ENCODE assay signal across 8 cellular contexts in the genomic region with DNA sequence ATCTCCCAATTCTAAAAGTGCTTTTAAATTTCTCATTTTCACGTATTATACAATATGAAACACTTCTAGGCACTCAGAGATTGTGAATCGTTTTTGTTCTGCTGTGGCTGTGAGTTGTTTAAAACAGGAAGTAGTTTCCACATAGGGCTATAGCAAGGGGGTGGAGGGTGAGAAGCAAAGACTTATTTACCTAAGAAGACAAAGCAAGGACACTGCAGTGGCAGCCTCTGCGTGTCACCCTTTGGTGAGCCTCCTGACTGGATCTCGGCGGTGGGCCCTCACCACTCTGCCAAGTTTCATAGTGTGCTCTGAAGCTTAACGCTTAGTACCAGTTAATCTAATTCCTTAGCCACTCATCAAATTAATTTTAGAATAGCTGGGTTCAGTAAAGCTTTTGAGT. TPM values are rescaled to one million over a fixed set of nuclear protein-coding genes. Genes with fewer than 3 reads are reported as not detected.
A peak's percentile ranks its signal among the peaks of the same experiment; 100 is the strongest.
DNase-seq lines count a peak whose midpoint lies in the region; ATAC-seq and TF ChIP-seq lines count a peak whose summit lies in the region.

No MANE protein-coding gene starts in this region.

- peak; percentile 48 for ATAC-seq in CD4-positive, alpha-beta T cell (ENCODE audit: poor library complexity)
- ATAC-seq in GM19328 (IDR thresholded peaks at IDR 0.05; ENCODE audit: unreplicated experiment) (peak; percentile 88), HG03159 (IDR thresholded peaks at IDR 0.05; ENCODE audit: unreplicated experiment) (peak; percentile 86), T-cell (replicated peaks in 1 of 4) (peak; percentile 52 to 85 (median 70))

- no peaks in the 10 kb centered on the region for H3K9me3 Mint-ChIP-seq in CD4-positive, alpha-beta T cell
- no peaks in the 10 kb centered on the region for H3K9me3 Mint-ChIP-seq in T-cell

- H3K27me3 ChIP-seq in CD4-positive, alpha-beta T cell (ENCODE audit: control insufficient read depth, insufficient read depth, low read length), result no peaks in the 10 kb centered on the region
- H3K27me3 ChIP-seq in Peyer's patch, result no peaks in the 10 kb centered on the region

- no peak for TF ChIP-seq CTCF in CD4-positive, alpha-beta T cell (IDR thresholded peaks at IDR 0.05)
- TF ChIP-seq CTCF in Peyer's patch (IDR thresholded peaks at IDR 0.05), result no peak

- no peak overlapping the region for H3K4me3 Mint-ChIP-seq in CD4-positive, alpha-beta T cell
- peak overlapping the region in 1 of 3 donors; percentile 22 for H3K4me3 Mint-ChIP-seq in T-cell

- H3K27ac Mint-ChIP-seq in CD4-positive, alpha-beta T cell, result no peak overlapping the region
- peak overlapping the region; percentile 41 to 44 for H3K27ac Mint-ChIP-seq in T-cell

- peak in 1 of 10 experiments; percentile 8 for DNase-seq in CD4-positive, alpha-beta T cell
- DNase-seq in T-cell, result peak in 6 of 34 experiments; percentile 1 to 5 (median 2)
- DNase-seq in H4 (ENCODE audit: low spot score), result no peak
- DNase-seq in kidney tubule cell (ENCODE audit: low spot score), result no peak
- DNase-seq in NCI-H1930 (lab: John Stamatoyannopoulos, UW), result no peak
- DNase-seq in Peyer's patch, result no peak

- H3K4me1 Mint-ChIP-seq in CD4-positive, alpha-beta T cell (ENCODE audit: low read depth), result peaks cover 17% of the 10 kb centered on the region
- peaks cover 17 to 26% (median 23%) of the 10 kb centered on the region in 3 donors for H3K4me1 Mint-ChIP-seq in T-cell

- H3K36me3 ChIP-seq in Peyer's patch, result no peaks in the 10 kb centered on the region

- intact Hi-C loops in CD4-positive, alpha-beta T cell (cut with DNase I, micrococcal nuclease), result loop anchor here in 1 of 2 experiments (10.0 kb wide), 1 partner anchor 1788 kb away; no protein-coding TSS in a partner anchor

- no peaks in the 10 kb centered on the region for H3K9me3 ChIP-seq in CD4-positive, alpha-beta T cell (ENCODE audit: control insufficient read depth, low read length)
- H3K9me3 ChIP-seq in Peyer's patch, result no peaks in the 10 kb centered on the region

- H3K27me3 Mint-ChIP-seq in CD4-positive, alpha-beta T cell, result peaks cover 11% of the 10 kb centered on the region
- peaks cover 3 to 5% of the 10 kb centered on the region in 2 donors for H3K27me3 Mint-ChIP-seq in T-cell

- CTCF ChIA-PET in CD4-positive, alpha-beta T cell (lab: Charles Lee), result interaction anchor here (1.1 kb wide), 1 partner anchor 569 kb away, joined by 4 read pairs; no protein-coding TSS in a partner anchor
- CTCF ChIA-PET in T-cell (lab: Charles Lee), result interaction anchor here (0.8 to 1.1 kb wide), 3 partner anchors 26 to 569 kb away, joined by 3 to 7 read pairs (median 3); no protein-coding TSS in a partner anchor

- POLR2A ChIA-PET in CD4-positive, alpha-beta T cell (lab: Charles Lee), result interaction anchor here (1.2 kb wide), 1 partner anchor 16 kb away, joined by 6 read pairs; no protein-coding TSS in a partner anchor
- POLR2A ChIA-PET in T-cell (lab: Charles Lee), result no interaction called here

- H3K4me3 ChIP-seq in Peyer's patch, result no peak overlapping the region

- H3K36me3 Mint-ChIP-seq in CD4-positive, alpha-beta T cell (ENCODE audit: low read depth), result no peaks in the 10 kb centered on the region
- H3K36me3 Mint-ChIP-seq in T-cell, result no peaks in the 10 kb centered on the region

- H3K27ac ChIP-seq in CD4-positive, alpha-beta T cell (ENCODE audit: low read depth, low read length), result no peak overlapping the region
- no peak overlapping the region for H3K27ac ChIP-seq in Peyer's patch

- TF ChIP-seq POLR2A in Peyer's patch (IDR thresholded peaks at IDR 0.05), result no peak

- H3K4me1 ChIP-seq in Peyer's patch, result no peaks in the 10 kb centered on the region

RNA-seq across cellular contexts. Expression of a gene that starts 56.8 kb away (rescaled TPM):
- total RNA-seq in CD4-positive, alpha-beta T cell, result 1 to 10 TPM; 1.6 to 1.8 TPM
- total RNA-seq in T-cell, result 10 to 100 TPM in 1 of 5 donors, 1 to 10 TPM in 4; 1.8 to 18.3 (median 4.2) TPM
- 1.1 and 1.5 TPM in 2 replicates for total RNA-seq in H4 (2014; rRNA removed; shearing (Covaris generic))
- 10 to 100 TPM in 3 of 4 donors, 1 to 10 TPM in 1; 7.9 to 32.2 (median 12.0) TPM for total RNA-seq in Peyer's patch
